ENCODE assay signal across 20 cellular contexts in the genomic region with DNA sequence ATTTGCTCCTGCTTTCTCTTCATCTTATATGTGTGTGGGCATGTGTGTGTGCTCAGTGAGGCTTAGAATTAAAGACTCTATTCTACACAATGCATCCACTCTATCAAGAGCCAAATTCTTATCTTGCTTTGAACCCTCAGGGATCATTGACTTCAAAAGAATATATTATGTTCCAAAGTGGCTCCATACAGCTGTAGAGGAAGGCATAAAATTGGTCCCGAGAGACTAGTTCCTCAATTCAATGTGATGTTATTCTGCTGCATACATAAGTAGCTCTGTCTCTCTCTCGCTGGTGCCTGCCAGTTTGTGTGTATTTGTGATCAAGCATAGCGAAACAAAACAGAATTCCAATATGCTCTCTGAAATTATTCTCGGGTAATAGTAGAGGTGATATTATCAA.
DNase-seq lines count a peak whose midpoint lies in the region; ATAC-seq and TF ChIP-seq lines count a peak whose summit lies in the region.
"Had no signal": no experiment of that assay in that cellular context is flagged by ENCODE, and none has a peak within 500 bp of the region (broad histone marks: within the 10 kb centered on the region; RNA-seq: fewer than 3 reads in every experiment).

No MANE protein-coding gene starts in this region.

- no peak overlapping the region for H3K9ac ChIP-seq in HUES6 (ENCODE audit: low read length)
- H3K9ac ChIP-seq in MM.1S (ENCODE audit: low read length): no peak overlapping the region

- H3K9me2 ChIP-seq in MM.1S (replicated peaks; ENCODE audit: insufficient read depth, low read length): no peaks in the 10 kb centered on the region

- no peak overlapping the region for H3K27ac Mint-ChIP-seq in activated T-helper 2 cell treated with anti-CD3 and anti-CD28 coated beads, Interferon-gamma antibody, Interleukin-2, Interleukin-4, amounts not matched to agents 10 μg/mL and 5 μg/mL and 100 μg/mL, durations not matched to agents 14 hours and 24 hours and 36 hours
- H3K27ac Mint-ChIP-seq: activated naive CD4-positive, alpha-beta T cell treated with anti-CD3 and anti-CD28 coated beads for 36 hours; CD4-positive, alpha-beta memory T cell had no signal

- peaks cover 2% of the 10 kb centered on the region; the same call in 1 of the 2 replicates for H3K9me3 ChIP-seq in HUES6 (ENCODE audit: control insufficient read depth, insufficient read depth, low read depth, low read length)
- no peaks in the 10 kb centered on the region for H3K9me3 ChIP-seq in MM.1S (replicated peaks; ENCODE audit: insufficient read depth, low read length)
- H3K9me3 ChIP-seq: stomach, vagina had no signal

- H3K4me3 ChIP-seq in HUES6 (ENCODE audit: low read depth, low read length) (peak overlapping the region; percentile 27), MM.1S (ENCODE audit: low read length) (no peak overlapping the region)
- H3K4me3 ChIP-seq: PC-9, stomach, vagina had no signal

- DNase-seq in Ammon's horn (ENCODE audit: low spot score): peak; percentile 5
- DNase-seq in NCI-H526 treated with DMSO at 0.1 percent for 48 hours (lab: John Stamatoyannopoulos, UW): peak; percentile 93
- DNase-seq in foreskin keratinocyte: peak in 1 of 2 donors; percentile 7
- no peak for DNase-seq in MM.1S
- DNase-seq in activated T-helper 2 cell treated with anti-CD3 and anti-CD28 coated beads, Interferon-gamma antibody, Interleukin-2, Interleukin-4, amounts not matched to agents 10 μg/mL and 5 μg/mL and 100 μg/mL, durations not matched to agents 14 hours and 24 hours and 36 hours (ENCODE audit: low spot score): no peak
- no peak for DNase-seq in hypothalamus (lab: John Stamatoyannopoulos, UW)
- DNase-seq: ACHN; activated CD4-positive, alpha-beta T cell treated with anti-CD3 and anti-CD28 coated beads, Interleukin-2, amount 50 U/mL, for 1 hour; activated naive CD4-positive, alpha-beta T cell treated with anti-CD3 and anti-CD28 coated beads for 36 hours; aorta; CD4-positive, alpha-beta memory T cell; IMR-90; left colon; PC-9; stimulated activated CD4-positive, alpha-beta T cell treated with anti-CD3 and anti-CD28 coated beads, Interleukin-1b, Interleukin-23, amount 100 ng/mL, for 48 hours; stomach had no signal

- no peak overlapping the region for H3K4me2 ChIP-seq in MM.1S (ENCODE audit: low read depth, low read length)
- H3K4me2 ChIP-seq: PC-9 had no signal

- ATAC-seq in foreskin keratinocyte (peak; percentile 49), GM21529 (IDR thresholded peaks at IDR 0.05; ENCODE audit: unreplicated experiment) (no peak)
- ATAC-seq: left colon, sciatic nerve had no signal

- TF ChIP-seq CTCF in foreskin keratinocyte (conservative IDR thresholded peaks at IDR 0.05) (no peak), MM.1S (IDR thresholded peaks at IDR 0.05; ENCODE audit: low read length) (no peak)

- H3F3A ChIP-seq in MM.1S (ENCODE audit: insufficient read depth, low read length): no peaks in the 10 kb centered on the region

- H3K27me3 ChIP-seq in HUES6 (ENCODE audit: control insufficient read depth, insufficient read depth, low read length): no peaks in the 10 kb centered on the region
- no peaks in the 10 kb centered on the region for H3K27me3 ChIP-seq in foreskin keratinocyte
- H3K27me3 ChIP-seq in MM.1S (replicated peaks; ENCODE audit: insufficient read depth, low read length): no peaks in the 10 kb centered on the region
- H3K27me3 ChIP-seq: stomach, vagina had no signal

- H2AFZ ChIP-seq in MM.1S (ENCODE audit: low read length): no peak overlapping the region
- H2AFZ ChIP-seq: PC-9 had no signal

- intact Hi-C loops in activated T-helper 2 cell treated with anti-CD3 and anti-CD28 coated beads, Interferon-gamma antibody, Interleukin-2, Interleukin-4, amounts not matched to agents 10 μg/mL and 5 μg/mL and 100 μg/mL, durations not matched to agents 14 hours and 24 hours and 36 hours (cut with micrococcal nuclease): no loop called here

- H3K27me3 Mint-ChIP-seq in activated T-helper 2 cell treated with anti-CD3 and anti-CD28 coated beads, Interferon-gamma antibody, Interleukin-2, Interleukin-4, amounts not matched to agents 10 μg/mL and 5 μg/mL and 100 μg/mL, durations not matched to agents 14 hours and 24 hours and 36 hours (ENCODE audit: low read depth): no peaks in the 10 kb centered on the region
- H3K27me3 Mint-ChIP-seq: CD4-positive, alpha-beta memory T cell had no signal

- no peaks in the 10 kb centered on the region for H3K36me3 Mint-ChIP-seq in activated T-helper 2 cell treated with anti-CD3 and anti-CD28 coated beads, Interferon-gamma antibody, Interleukin-2, Interleukin-4, amounts not matched to agents 10 μg/mL and 5 μg/mL and 100 μg/mL, durations not matched to agents 14 hours and 24 hours and 36 hours (ENCODE audit: low read depth)
- H3K36me3 Mint-ChIP-seq: CD4-positive, alpha-beta memory T cell had no signal

- H3K79me2 ChIP-seq in MM.1S (ENCODE audit: low read length): no peaks in the 10 kb centered on the region

- H3K36me3 ChIP-seq in HUES6 (ENCODE audit: control insufficient read depth, insufficient read depth, low read length) (peaks cover 81% of the 10 kb centered on the region; the same call in 1 of the 2 replicates), MM.1S (replicated peaks; ENCODE audit: insufficient read depth, low read length) (no peaks in the 10 kb centered on the region)
- H3K36me3 ChIP-seq: stomach, vagina had no signal

- H3K4me1 ChIP-seq in HUES6 (ENCODE audit: control insufficient read depth, insufficient read depth, low read length) (peaks cover 29% of the 10 kb centered on the region), foreskin keratinocyte (peaks cover 15% of the 10 kb centered on the region), MM.1S (ENCODE audit: low read length) (no peaks in the 10 kb centered on the region)
- H3K4me1 ChIP-seq: stomach, vagina had no signal

- H4K20me1 ChIP-seq in MM.1S (ENCODE audit: insufficient read depth, low read length): no peaks in the 10 kb centered on the region

- no peaks in the 10 kb centered on the region for H3K4me1 Mint-ChIP-seq in activated T-helper 2 cell treated with anti-CD3 and anti-CD28 coated beads, Interferon-gamma antibody, Interleukin-2, Interleukin-4, amounts not matched to agents 10 μg/mL and 5 μg/mL and 100 μg/mL, durations not matched to agents 14 hours and 24 hours and 36 hours (ENCODE audit: low read depth)
- H3K4me1 Mint-ChIP-seq: CD4-positive, alpha-beta memory T cell had no signal

- no peak overlapping the region for H3K4me3 Mint-ChIP-seq in activated T-helper 2 cell treated with anti-CD3 and anti-CD28 coated beads, Interferon-gamma antibody, Interleukin-2, Interleukin-4, amounts not matched to agents 10 μg/mL and 5 μg/mL and 100 μg/mL, durations not matched to agents 14 hours and 24 hours and 36 hours (ENCODE audit: low read depth)
- H3K4me3 Mint-ChIP-seq: activated naive CD4-positive, alpha-beta T cell treated with anti-CD3 and anti-CD28 coated beads for 36 hours; CD4-positive, alpha-beta memory T cell had no signal

- peaks cover 10% of the 10 kb centered on the region for H3K9me3 Mint-ChIP-seq in activated T-helper 2 cell treated with anti-CD3 and anti-CD28 coated beads, Interferon-gamma antibody, Interleukin-2, Interleukin-4, amounts not matched to agents 10 μg/mL and 5 μg/mL and 100 μg/mL, durations not matched to agents 14 hours and 24 hours and 36 hours
- H3K9me3 Mint-ChIP-seq: activated naive CD4-positive, alpha-beta T cell treated with anti-CD3 and anti-CD28 coated beads for 36 hours had no signal

- H3K27ac ChIP-seq in HUES6 (ENCODE audit: low read depth, low read length) (0 out of 2 replicates have a peak overlapping the region, but pooled peaks have one; percentile 34), foreskin keratinocyte (no peak overlapping the region), MM.1S (ENCODE audit: low read length) (no peak overlapping the region)
- H3K27ac ChIP-seq: PC-9, stomach, vagina had no signal

Comparison
In these comparisons a context has a peak if more than half of its experiments do, and no peak if none do; other contexts are left out.
1. DNase-seq: peak in Ammon's horn (single experiment) and NCI-H526 treated with DMSO at 0.1 percent for 48 hours (single experiment); none in MM.1S (single experiment), activated T-helper 2 cell treated with anti-CD3 and anti-CD28 coated beads, Interferon-gamma antibody, Interleukin-2, Interleukin-4, amounts not matched to agents 10 μg/mL and 5 μg/mL and 100 μg/mL, durations not matched to agents 14 hours and 24 hours and 36 hours (single experiment) and hypothalamus (0 of 51).